Comparison of ENCODE assay signal across 18 cellular contexts in genomic region chrX:109873983-109874382, GRCh38.
"Had no signal": no experiment of that assay in that cellular context is flagged by ENCODE, and none has a peak within 500 bp of the region (broad histone marks: within the 10 kb centered on the region; RNA-seq: fewer than 3 reads in every experiment).

No MANE protein-coding gene starts in this region.

- H3K27ac ChIP-seq: esophagus muscularis mucosa, neural progenitor cell, pancreas, tibial artery, upper lobe of left lung, vagina had no signal

- H3K9me3 ChIP-seq: esophagus muscularis mucosa, pancreas, tibial artery, upper lobe of left lung, vagina had no signal

- H3K4me2 ChIP-seq: neural progenitor cell had no signal

- H3K4me1 Mint-ChIP-seq: immature natural killer cell had no signal

- H3K36me3 ChIP-seq: esophagus muscularis mucosa, neural progenitor cell, pancreas, tibial artery, upper lobe of left lung, vagina had no signal

- H2AFZ ChIP-seq: neural progenitor cell had no signal

- H3K9ac ChIP-seq: neural progenitor cell had no signal

- H3K4me3 Mint-ChIP-seq: dendritic cell treated with granulocyte-macrophage colony-stimulating factor and Interleukin-4, amounts not matched to agents 40 ng/mL and 50 ng/mL, for 4 days; endodermal cell; immature natural killer cell; memory B cell; natural killer cell treated with Interleukin-12 subunit alpha and Interleukin-12 subunit beta and Interleukin-15 and Interleukin-18, amount 100 ng/mL, for 72 hours; neural progenitor cell had no signal

- H3K4me1 ChIP-seq: esophagus muscularis mucosa, neural progenitor cell, pancreas, tibial artery, upper lobe of left lung, vagina had no signal

- H3K9me3 Mint-ChIP-seq: dendritic cell treated with granulocyte-macrophage colony-stimulating factor and Interleukin-4, amounts not matched to agents 40 ng/mL and 50 ng/mL, for 4 days; immature natural killer cell; memory B cell; natural killer cell treated with Interleukin-12 subunit alpha and Interleukin-12 subunit beta and Interleukin-15 and Interleukin-18, amount 100 ng/mL, for 72 hours had no signal

- FAIRE-seq: pancreas, small intestine had no signal

- ATAC-seq: left colon; natural killer cell treated with Interleukin-12 subunit alpha and Interleukin-12 subunit beta and Interleukin-15 and Interleukin-18, amount 100 ng/mL, for 72 hours; pancreas; right cardiac atrium had no signal

- H3K27me3 ChIP-seq: neural progenitor cell, tibial artery, upper lobe of left lung, vagina had no signal

- H3K36me3 Mint-ChIP-seq: immature natural killer cell; memory B cell; natural killer cell treated with Interleukin-12 subunit alpha and Interleukin-12 subunit beta and Interleukin-15 and Interleukin-18, amount 100 ng/mL, for 72 hours had no signal

- H3K27me3 Mint-ChIP-seq: dendritic cell treated with granulocyte-macrophage colony-stimulating factor and Interleukin-4, amounts not matched to agents 40 ng/mL and 50 ng/mL, for 4 days; memory B cell had no signal

- DNase-seq: endodermal cell; immature natural killer cell; left colon; midbrain; occipital lobe; pancreas; right cardiac atrium; small intestine; stimulated activated CD4-positive, alpha-beta T cell treated with anti-CD3 and anti-CD28 coated beads, Interleukin-12 subunit alpha, Interleukin-12 subunit beta, amount 100 ng/mL, for 4 hours; stimulated activated naive CD4-positive, alpha-beta T cell treated with Interleukin-2 at 50 U/mL for 16 hours; tibial artery had no signal

- H3K4me3 ChIP-seq: esophagus muscularis mucosa, neural progenitor cell, pancreas, tibial artery, upper lobe of left lung, vagina had no signal

- H3K27ac Mint-ChIP-seq: dendritic cell treated with granulocyte-macrophage colony-stimulating factor and Interleukin-4, amounts not matched to agents 40 ng/mL and 50 ng/mL, for 4 days; endodermal cell; immature natural killer cell; memory B cell; natural killer cell treated with Interleukin-12 subunit alpha and Interleukin-12 subunit beta and Interleukin-15 and Interleukin-18, amount 100 ng/mL, for 72 hours; neural progenitor cell had no signal
